Comparison of ENCODE assay signal across 8 cellular contexts in the genomic region with DNA sequence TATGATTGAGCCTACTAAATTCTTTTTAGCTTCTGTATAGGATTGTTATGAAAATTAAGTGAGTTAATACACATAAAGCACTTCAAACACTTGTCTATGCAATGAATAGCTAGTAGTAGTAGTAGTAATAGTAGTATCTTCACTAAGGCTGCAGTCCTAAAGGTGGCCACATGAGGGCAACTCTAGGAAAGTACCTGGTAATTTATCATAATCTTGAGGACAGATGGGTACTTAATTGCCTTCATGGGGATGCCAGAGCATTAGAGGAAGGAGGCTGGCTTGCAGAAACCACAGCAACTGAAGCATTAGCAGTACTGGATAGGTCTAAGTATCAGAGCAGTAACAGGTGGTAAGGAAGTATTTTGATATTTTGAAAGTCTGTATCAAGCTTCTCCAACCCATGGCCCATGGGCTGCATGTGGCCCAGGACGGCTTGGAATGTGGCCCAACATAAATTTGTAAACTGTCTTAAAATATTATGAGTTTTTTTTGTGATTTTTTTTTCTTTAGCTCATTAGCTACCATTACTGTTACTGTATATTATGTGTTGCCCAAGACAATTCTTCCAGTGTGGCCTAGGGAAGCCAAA. TPM values are rescaled to one million over a fixed set of nuclear protein-coding genes. Genes with fewer than 3 reads are reported as not detected.
A peak's percentile ranks its signal among the peaks of the same experiment; 100 is the strongest.
DNase-seq lines count a peak whose midpoint lies in the region; ATAC-seq and TF ChIP-seq lines count a peak whose summit lies in the region.

No MANE protein-coding gene starts in this region.

- H3K27me3 Mint-ChIP-seq in neural progenitor cell (ENCODE audit: insufficient read depth, low read depth): no peaks in the 10 kb centered on the region

- H4K20me1 ChIP-seq in neural progenitor cell (ENCODE audit: low read depth): no peaks in the 10 kb centered on the region

- H3K9me3 Mint-ChIP-seq in neural progenitor cell: no peaks in the 10 kb centered on the region

- DNase-seq in SIG-M5 treated with dmso at 0.1 percent for 504 hours (lab: John Stamatoyannopoulos, UW; ENCODE audit: unreplicated experiment) (peak; percentile 24), SIG-M5 (lab: John Stamatoyannopoulos, UW) (no peak), cardiac fibroblast (ENCODE audit: low read depth in 2 of 2) (peak; percentile 18 to 55), neural progenitor cell (ENCODE audit: low spot score) (peak; percentile 17), NCI-H2029 (lab: John Stamatoyannopoulos, UW) (no peak)

- H3K36me3 ChIP-seq in neural progenitor cell: no peaks in the 10 kb centered on the region

- H3K27ac ChIP-seq in VCaP (no peak overlapping the region), neural progenitor cell (no peak overlapping the region)

- H3K4me1 Mint-ChIP-seq in neural progenitor cell: peaks cover 5% of the 10 kb centered on the region

- no peaks in the 10 kb centered on the region for H3K9me3 ChIP-seq in neural progenitor cell (ENCODE audit: low read depth)

- peaks cover 15% of the 10 kb centered on the region for H3F3A ChIP-seq in neural progenitor cell (ENCODE audit: low read depth)

- no peaks in the 10 kb centered on the region for H3K36me3 Mint-ChIP-seq in neural progenitor cell

- no peak overlapping the region for H3K9ac ChIP-seq in neural progenitor cell

- H2AFZ ChIP-seq in neural progenitor cell (replicated peaks): no peak overlapping the region

- H3K79me2 ChIP-seq in neural progenitor cell (ENCODE audit: low read depth): no peaks in the 10 kb centered on the region

- H3K4me1 ChIP-seq in neural progenitor cell: peaks cover 21% of the 10 kb centered on the region

- no peak overlapping the region for H3K4me3 Mint-ChIP-seq in neural progenitor cell

- no peak overlapping the region for H3K27ac Mint-ChIP-seq in neural progenitor cell

- peak; percentile 31 for ATAC-seq in HG03520 (IDR thresholded peaks at IDR 0.05; ENCODE audit: unreplicated experiment)
- no peak for ATAC-seq in GM18868 (IDR thresholded peaks at IDR 0.05; ENCODE audit: unreplicated experiment)

- TF ChIP-seq CTCF in VCaP (conservative IDR thresholded peaks at IDR 0.05): peak; percentile 63
- peak; percentile 72 for TF ChIP-seq CTCF in cardiac fibroblast (IDR thresholded peaks at IDR 0.05; ENCODE audit: low read depth, low read length)
- peak; percentile 58 for TF ChIP-seq CTCF in neural progenitor cell (IDR thresholded peaks at IDR 0.05)

- H3K27me3 ChIP-seq in neural progenitor cell: no peaks in the 10 kb centered on the region

- H3K4me3 ChIP-seq in cardiac fibroblast (replicated peaks in 1 of 2; ENCODE audit: low read depth in 2 of 2, low read length in 2 of 2) (no peak overlapping the region), neural progenitor cell (no peak overlapping the region)

- H3K4me2 ChIP-seq in neural progenitor cell: no peak overlapping the region

RNA-seq across cellular contexts. Expression of a gene that starts 17.3 kb away (rescaled TPM):
- total RNA-seq in neural progenitor cell (ENCODE audit: low replicate concordance): 0.84 and 1.2 TPM in 2 replicates

RNA-seq across cellular contexts. Expression of a gene that starts 17.4 kb away (rescaled TPM):
- 0.37 and 1.5 TPM in 2 replicates for total RNA-seq in neural progenitor cell (ENCODE audit: low replicate concordance)

Comparison
In these comparisons a context has a peak if more than half of its experiments do, and no peak if none do; other contexts are left out.
1. DNase-seq: peak in SIG-M5 treated with dmso at 0.1 percent for 504 hours (single experiment), cardiac fibroblast (2 of 2) and neural progenitor cell (single experiment); none in SIG-M5 (single experiment) and NCI-H2029 (single experiment).
2. Peak in every context shown above with its lines, with median percentiles within 50 percentile points of each other: CTCF ChIP-seq.